In genomic region chr15:94815110-94815726, GRCh38 we compare ENCODE assay signal across 21 cellular contexts.
"Had no signal": no experiment of that assay in that cellular context is flagged by ENCODE, and none has a peak within 500 bp of the region (broad histone marks: within the 10 kb centered on the region; RNA-seq: fewer than 3 reads in every experiment).

No MANE protein-coding gene starts in this region.

- H3K27me3 ChIP-seq: SJSA1 had no signal

- H3K4me3 ChIP-seq: SJSA1, SK-N-MC had no signal

- H3K27ac ChIP-seq: SJSA1, SK-N-MC had no signal

- FAIRE-seq: RCC 7860 had no signal

- H3K36me3 ChIP-seq: SJSA1 had no signal

- DNase-seq: Karpas-422, KG1, MV-4-11, NCI-H1048, NCI-H1105, NCI-H1417, NCI-H1436 treated with DMSO at 0.1 percent for 48 hours, NCI-H1694, NCI-H187 treated with DMSO at 0.1 percent for 48 hours, NCI-H2029 treated with DMSO at 0.1 percent for 48 hours, NCI-H2227 treated with DMSO at 0.1 percent for 48 hours, NCI-H510A, NCI-H524 treated with DMSO at 0.1 percent for 48 hours, NCI-H69, NCI-H774, Right ventricle myocardium superior, RPMI8226, SIG-M5 had no signal

- H3K4me1 ChIP-seq: SJSA1 had no signal
